ENCODE assay signal across 8 cellular contexts in the genomic region with DNA sequence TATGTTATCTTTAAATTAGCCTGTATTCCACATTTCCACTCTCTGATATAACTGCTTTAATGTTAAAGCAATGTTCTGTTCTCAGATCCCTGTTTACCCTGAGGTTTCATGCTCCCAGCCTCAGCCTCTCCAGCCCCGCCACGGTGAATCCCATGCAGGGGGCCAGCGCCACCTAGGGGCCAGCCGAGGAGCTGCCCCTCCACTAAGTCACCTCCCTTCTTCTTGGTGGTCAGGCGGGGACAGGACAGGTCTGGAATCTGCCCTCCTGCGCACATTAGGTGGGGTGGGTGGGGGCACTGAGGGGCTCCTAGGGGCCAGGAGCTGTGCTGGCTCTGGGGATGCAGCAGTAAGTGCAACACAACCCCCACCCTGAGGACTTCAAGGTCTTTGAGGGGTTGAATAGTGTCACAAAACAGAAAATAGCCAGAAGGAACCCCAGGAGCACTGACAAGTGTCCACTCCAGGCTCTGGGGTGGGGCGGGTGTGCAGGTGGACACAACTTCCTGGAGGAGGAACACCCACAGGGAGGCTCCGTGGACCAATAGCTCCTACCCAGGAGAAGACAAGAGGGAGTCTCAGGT.
DNase-seq lines count a peak whose midpoint lies in the region; ATAC-seq, FAIRE-seq and TF ChIP-seq lines count a peak whose summit lies in the region.

No MANE protein-coding gene starts in this region.

- no peak overlapping the region for H3K4me3 Mint-ChIP-seq in WTC11

- no peaks in the 10 kb centered on the region for H3K36me3 ChIP-seq in HAP-1 (replicated peaks)
- no peaks in the 10 kb centered on the region for H3K36me3 ChIP-seq in keratinocyte (ENCODE audit: control insufficient read depth in 2 of 2, extremely low read depth in 1 of 2, insufficient read depth in 2 of 2, low read length in 2 of 2)

- H3K4me1 ChIP-seq in HAP-1 (no peaks in the 10 kb centered on the region), keratinocyte (ENCODE audit: control insufficient read depth, extremely low read depth, insufficient read depth, low read length) (peaks cover 25% of the 10 kb centered on the region)

- ATAC-seq in WTC11 = peak; percentile 92
- ATAC-seq in HG03469 (IDR thresholded peaks at IDR 0.05; ENCODE audit: unreplicated experiment) = no peak

- no peak overlapping the region for H3K4me2 ChIP-seq in keratinocyte (ENCODE audit: control insufficient read depth, extremely low read depth, insufficient read depth, low read depth, low read length)

- no peaks in the 10 kb centered on the region for H4K20me1 ChIP-seq in keratinocyte (ENCODE audit: control insufficient read depth, extremely low read depth, insufficient read depth, low read length)

- no peak overlapping the region for H2AFZ ChIP-seq in keratinocyte (ENCODE audit: control insufficient read depth, low read length)

- H3K9me3 Mint-ChIP-seq in WTC11 = no peaks in the 10 kb centered on the region

- H3K4me3 ChIP-seq in HAP-1 (no peak overlapping the region), keratinocyte (ENCODE audit: control insufficient read depth in 2 of 3, extremely low read depth in 1 of 3, insufficient read depth in 2 of 3, low read depth in 1 of 3, low read length in 3 of 3) (no peak overlapping the region)

- in situ Hi-C loops in HAP-1 (cut with MboI; ENCODE audit: low sequenced_read_pairs) (loop anchor here (10.0 kb wide), 1 partner anchor 134 kb away; no protein-coding TSS in a partner anchor), T47D (cut with HindIII; ENCODE audit: low pct_unique_long_range_greater_than_20kb, low sequenced_read_pairs) (no loop called here)

- peak; percentile 86 for DNase-seq in CD1c-positive myeloid dendritic cell (ENCODE audit: extremely low spot score)
- DNase-seq in HAP-1 (ENCODE audit: low spot score in 2 of 2) = peak; percentile 53 to 90
- DNase-seq in NCI-H2227 treated with DMSO at 0.1 percent for 48 hours (lab: John Stamatoyannopoulos, UW) = peak; percentile 70
- DNase-seq in WTC11 (ENCODE audit: low spot score) = peak; percentile 88
- peak; percentile 76 to 79 for DNase-seq in T47D (ENCODE audit: low read depth in 1 of 2, low spot score in 1 of 2)
- no peak for DNase-seq in keratinocyte (ENCODE audit: low read depth, low spot score)
- DNase-seq in stimulated activated CD4-positive, alpha-beta T cell treated with anti-CD3 and anti-CD28 coated beads, Interleukin-1b, Interleukin-23, amount 100 ng/mL, for 24 hours (ENCODE audit: low read depth in 4 of 4, low spot score in 1 of 4) = peak; percentile 63 to 72 (median 70)

- CTCF ChIA-PET in WTC11 (lab: Charles Lee) = interaction anchor here (0.5 to 19.6 kb wide), 61 partner anchors 9 to 1860 kb away, joined by 3 to 454 read pairs (median 4); a partner anchor contains a TSS

- H3K9me1 ChIP-seq in keratinocyte (ENCODE audit: control insufficient read depth, extremely low read depth, insufficient read depth, low read length) = no peaks in the 10 kb centered on the region

- peak; percentile 61 for FAIRE-seq in keratinocyte (lab: Jason Lieb, UNC)

- TF ChIP-seq CTCF in WTC11 (IDR thresholded peaks at IDR 0.05) (peak; percentile 99), keratinocyte (optimal IDR thresholded peaks at IDR 0.05 in 1 of 3, IDR thresholded peaks at IDR 0.05 in 1 of 3, conservative IDR thresholded peaks at IDR 0.05 in 1 of 3; ENCODE audit: extremely low read depth in 1 of 3, insufficient read depth in 2 of 3, low read length in 3 of 3) (peak in 2 of 3 experiments; percentile 94 to 96)

- dilution Hi-C loops in keratinocyte (cut with MboI; ENCODE audit: extremely low pct_ligation_motif_present, low sequenced_read_pairs) = loop anchor here (10.0 kb wide), 1 partner anchor 144 kb away; no protein-coding TSS in a partner anchor

- no peaks in the 10 kb centered on the region for H3K27me3 Mint-ChIP-seq in WTC11 (ENCODE audit: low read depth)

- no peaks in the 10 kb centered on the region for H3K36me3 Mint-ChIP-seq in WTC11

- H3K9ac ChIP-seq in keratinocyte (ENCODE audit: control insufficient read depth, extremely low read depth, insufficient read depth, low read length) = no peak overlapping the region

- H3K9me3 ChIP-seq in HAP-1 (no peaks in the 10 kb centered on the region), keratinocyte (ENCODE audit: control insufficient read depth, low read depth, low read length) (no peaks in the 10 kb centered on the region)

- H3K79me2 ChIP-seq in keratinocyte (ENCODE audit: control insufficient read depth, insufficient read depth, low read length) = no peaks in the 10 kb centered on the region

- H3K27me3 ChIP-seq in HAP-1 (ENCODE audit: low read depth) = no peaks in the 10 kb centered on the region
- peaks cover 6% of the 10 kb centered on the region for H3K27me3 ChIP-seq in keratinocyte (ENCODE audit: control insufficient read depth, extremely low read depth, insufficient read depth, low read length)

- H3K27ac Mint-ChIP-seq in WTC11 = 0 out of 2 replicates have a peak overlapping the region, but pooled peaks have one; percentile 5

- peaks cover 16% of the 10 kb centered on the region for H3K4me1 Mint-ChIP-seq in WTC11

- POLR2A ChIA-PET in WTC11 (lab: Charles Lee) = interaction anchor here (0.6 to 0.7 kb wide), 3 partner anchors 24 to 211 kb away, joined by 3 read pairs; no protein-coding TSS in a partner anchor

- no peak overlapping the region for H3K27ac ChIP-seq in keratinocyte (ENCODE audit: control insufficient read depth, insufficient read depth, low read length)

TF ChIP-seq in WTC11, 78 proteins besides CTCF, POLR2A, EP300 and RAD21 (continues in another document):
- TF ChIP-seq NR1H2 (CRISPR knock-in tag; IDR thresholded peaks at IDR 0.05) (no peak), GRHL2 (CRISPR knock-in tag; IDR thresholded peaks at IDR 0.05; ENCODE audit: insufficient replicate concordance, severe bottlenecking) (no peak), ESRRA (CRISPR knock-in tag; IDR thresholded peaks at IDR 0.05; ENCODE audit: borderline replicate concordance) (no peak), FOXP1 (CRISPR knock-in tag; IDR thresholded peaks at IDR 0.05; ENCODE audit: borderline replicate concordance) (no peak), NFYB (CRISPR knock-in tag; conservative IDR thresholded peaks at IDR 0.05; ENCODE audit: low read depth) (no peak), ZNF416 (CRISPR knock-in tag; IDR thresholded peaks at IDR 0.05) (no peak), ZNF232 (CRISPR knock-in tag; IDR thresholded peaks at IDR 0.05) (no peak), TEAD1 (CRISPR knock-in tag; IDR thresholded peaks at IDR 0.05) (no peak), TEAD4 (CRISPR knock-in tag; IDR thresholded peaks at IDR 0.05) (no peak), ZNF317 (CRISPR knock-in tag; IDR thresholded peaks at IDR 0.05; ENCODE audit: borderline replicate concordance, low read depth) (no peak)
- TF ChIP-seq, protein P1, sequence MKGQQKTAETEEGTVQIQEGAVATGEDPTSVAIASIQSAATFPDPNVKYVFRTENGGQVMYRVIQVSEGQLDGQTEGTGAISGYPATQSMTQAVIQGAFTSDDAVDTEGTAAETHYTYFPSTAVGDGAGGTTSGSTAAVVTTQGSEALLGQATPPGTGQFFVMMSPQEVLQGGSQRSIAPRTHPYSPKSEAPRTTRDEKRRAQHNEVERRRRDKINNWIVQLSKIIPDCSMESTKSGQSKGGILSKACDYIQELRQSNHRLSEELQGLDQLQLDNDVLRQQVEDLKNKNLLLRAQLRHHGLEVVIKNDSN (CRISPR knock-in tag; IDR thresholded peaks at IDR 0.05) = no peak
- TF ChIP-seq, protein P2, sequence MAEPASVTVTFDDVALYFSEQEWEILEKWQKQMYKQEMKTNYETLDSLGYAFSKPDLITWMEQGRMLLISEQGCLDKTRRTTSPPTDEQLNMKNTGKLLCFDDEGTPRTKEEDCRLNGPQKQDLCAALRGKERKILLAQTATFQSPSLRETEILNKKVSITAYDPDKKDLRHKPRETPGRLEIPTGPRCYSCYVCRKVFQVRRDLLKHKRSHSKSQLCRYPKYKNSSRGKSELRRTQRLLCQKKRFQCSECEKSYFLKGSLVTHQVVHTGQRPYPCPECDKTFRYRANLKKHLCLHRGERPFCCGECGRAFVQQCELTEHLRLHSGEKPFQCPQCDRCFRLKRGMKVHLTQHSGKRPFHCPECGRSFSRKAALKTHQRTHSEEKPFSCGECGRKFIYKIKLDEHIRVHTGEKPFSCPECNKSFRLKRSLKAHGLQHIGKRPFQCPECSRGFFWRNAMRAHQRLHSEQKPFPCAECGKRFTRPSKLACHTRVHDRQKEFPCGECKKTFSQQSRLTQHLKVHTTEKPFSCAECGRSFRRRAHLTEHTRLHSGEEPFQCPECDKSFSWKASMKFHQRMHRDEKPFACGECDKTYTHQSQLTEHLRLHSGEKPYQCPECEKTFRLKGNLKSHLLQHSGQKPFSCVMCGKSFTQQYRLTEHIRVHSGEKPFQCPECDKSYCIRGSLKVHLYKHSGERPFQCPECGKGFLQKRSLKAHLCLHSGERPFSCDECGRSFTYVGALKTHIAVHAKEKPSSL (CRISPR knock-in tag; conservative IDR thresholded peaks at IDR 0.05) = no peak
- TF ChIP-seq, protein P3, sequence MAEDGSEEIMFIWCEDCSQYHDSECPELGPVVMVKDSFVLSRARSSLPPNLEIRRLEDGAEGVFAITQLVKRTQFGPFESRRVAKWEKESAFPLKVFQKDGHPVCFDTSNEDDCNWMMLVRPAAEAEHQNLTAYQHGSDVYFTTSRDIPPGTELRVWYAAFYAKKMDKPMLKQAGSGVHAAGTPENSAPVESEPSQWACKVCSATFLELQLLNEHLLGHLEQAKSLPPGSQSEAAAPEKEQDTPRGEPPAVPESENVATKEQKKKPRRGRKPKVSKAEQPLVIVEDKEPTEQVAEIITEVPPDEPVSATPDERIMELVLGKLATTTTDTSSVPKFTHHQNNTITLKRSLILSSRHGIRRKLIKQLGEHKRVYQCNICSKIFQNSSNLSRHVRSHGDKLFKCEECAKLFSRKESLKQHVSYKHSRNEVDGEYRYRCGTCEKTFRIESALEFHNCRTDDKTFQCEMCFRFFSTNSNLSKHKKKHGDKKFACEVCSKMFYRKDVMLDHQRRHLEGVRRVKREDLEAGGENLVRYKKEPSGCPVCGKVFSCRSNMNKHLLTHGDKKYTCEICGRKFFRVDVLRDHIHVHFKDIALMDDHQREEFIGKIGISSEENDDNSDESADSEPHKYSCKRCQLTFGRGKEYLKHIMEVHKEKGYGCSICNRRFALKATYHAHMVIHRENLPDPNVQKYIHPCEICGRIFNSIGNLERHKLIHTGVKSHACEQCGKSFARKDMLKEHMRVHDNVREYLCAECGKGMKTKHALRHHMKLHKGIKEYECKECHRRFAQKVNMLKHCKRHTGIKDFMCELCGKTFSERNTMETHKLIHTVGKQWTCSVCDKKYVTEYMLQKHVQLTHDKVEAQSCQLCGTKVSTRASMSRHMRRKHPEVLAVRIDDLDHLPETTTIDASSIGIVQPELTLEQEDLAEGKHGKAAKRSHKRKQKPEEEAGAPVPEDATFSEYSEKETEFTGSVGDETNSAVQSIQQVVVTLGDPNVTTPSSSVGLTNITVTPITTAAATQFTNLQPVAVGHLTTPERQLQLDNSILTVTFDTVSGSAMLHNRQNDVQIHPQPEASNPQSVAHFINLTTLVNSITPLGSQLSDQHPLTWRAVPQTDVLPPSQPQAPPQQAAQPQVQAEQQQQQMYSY (CRISPR knock-in tag; IDR thresholded peaks at IDR 0.05) = no peak
